In the genomic region with DNA sequence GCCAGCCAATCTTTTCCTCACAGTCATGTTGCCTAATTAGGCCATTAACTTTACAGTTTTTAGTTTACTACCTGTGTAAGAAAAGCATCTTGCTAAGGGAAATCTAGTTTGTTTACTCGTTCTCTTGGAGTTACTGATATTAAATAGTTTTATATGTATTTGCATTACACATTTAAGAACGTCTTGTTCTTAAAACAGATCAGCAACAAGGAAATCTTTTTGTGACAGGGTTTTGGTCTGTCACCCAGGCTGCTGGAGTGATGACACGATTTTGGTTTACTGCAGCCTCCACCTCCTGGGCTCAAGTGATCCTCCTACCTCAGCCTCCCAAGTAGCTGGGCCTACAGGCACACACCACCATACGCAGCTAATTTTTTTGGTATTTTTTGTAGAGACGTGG, we compare ENCODE assay signal across 29 cellular contexts. TPM values are rescaled to one million over a fixed set of nuclear protein-coding genes. Genes with fewer than 3 reads are reported as not detected.
"Had no signal": no experiment of that assay in that cellular context is flagged by ENCODE, and none has a peak within 500 bp of the region (broad histone marks: within the 10 kb centered on the region; RNA-seq: fewer than 3 reads in every experiment).

No MANE protein-coding gene starts in this region.

- H3K36me3 ChIP-seq: adrenal gland, gastrocnemius medialis had no signal

- H3K9me3 ChIP-seq: adrenal gland, body of pancreas, esophagus muscularis mucosa, gastrocnemius medialis, heart right ventricle had no signal

- DNase-seq: activated CD4-positive, alpha-beta T cell treated with anti-CD3 and anti-CD28 coated beads for 48 hours; activated CD4-positive, alpha-beta T cell treated with anti-CD3 and anti-CD28 coated beads, Interleukin-2, amount 50 U/mL, for 1 hour; activated CD4-positive, alpha-beta T cell treated with anti-CD3 and anti-CD28 coated beads, Interleukin-2, amount 50 U/mL, for 48 hours; activated CD8-positive, alpha-beta memory T cell treated with anti-CD3 and anti-CD28 coated beads for 24 hours; activated CD8-positive, alpha-beta T cell treated with anti-CD3 and anti-CD28 coated beads for 36 hours; activated effector memory CD4-positive, alpha-beta T cell treated with anti-CD3 and anti-CD28 coated beads, Interleukin-2, amount 50 U/mL, for 16 hours; activated naive CD4-positive, alpha-beta T cell treated with anti-CD3 and anti-CD28 coated beads for 36 hours; activated naive CD8-positive, alpha-beta T cell treated with anti-CD3 and anti-CD28 coated beads for 36 hours; activated naive CD8-positive, alpha-beta T cell treated with anti-CD3 and anti-CD28 coated beads, Interleukin-2, amount 50 U/mL, for 24 hours; activated T-cell treated with anti-CD3 and anti-CD28 coated beads, Interleukin-2, amount 50 U/mL, for 4 hours; adrenal gland; amygdala; aorta; body of pancreas; caudate nucleus; cortex of kidney; dermis blood vessel endothelial cell; effector CD4-positive, alpha-beta T cell; effector memory CD8-positive, alpha-beta T cell; erythroblast; foreskin keratinocyte; gastrocnemius medialis; glutamatergic neuron; heart right ventricle; T-helper 2 cell had no signal

- H3K4me3 ChIP-seq: adrenal gland, body of pancreas, esophagus muscularis mucosa, gastrocnemius medialis, heart right ventricle had no signal

- H3K4me1 ChIP-seq: adrenal gland, esophagus muscularis mucosa, foreskin keratinocyte, gastrocnemius medialis had no signal

- H3K27ac ChIP-seq: adrenal gland, body of pancreas, esophagus muscularis mucosa, foreskin keratinocyte, gastrocnemius medialis, heart right ventricle had no signal

- H3K27me3 ChIP-seq: adrenal gland, body of pancreas, esophagus muscularis mucosa, foreskin keratinocyte, gastrocnemius medialis, heart right ventricle had no signal

RNA-seq across cellular contexts. Expression of a gene that starts 55.1 kb away (rescaled TPM):
- total RNA-seq: activated CD8-positive, alpha-beta T cell treated with anti-CD3 and anti-CD28 coated beads for 36 hours; activated naive CD8-positive, alpha-beta T cell treated with anti-CD3 and anti-CD28 coated beads for 36 hours; activated T-cell treated with anti-CD3 and anti-CD28 coated beads, Interleukin-2, amount 50 U/mL, for 4 hours; activated T-helper 2 cell treated with anti-CD3 and anti-CD28 coated beads, Interferon-gamma antibody, Interleukin-2, Interleukin-4, amounts not matched to agents 10 μg/mL and 5 μg/mL and 100 μg/mL, durations not matched to agents 14 hours and 24 hours and 36 hours; adrenal gland; aorta; body of pancreas; chondrocyte; dermis blood vessel endothelial cell; foreskin keratinocyte; gastrocnemius medialis; T-helper 1 cell treated with Interleukin-12 subunit alpha and Interleukin-12 subunit beta and Interleukin-4 antibody, amounts not matched to agents 30 ng/mL and 1 ng/mL, for 36 hours had no signal
